1 cellular context compared by ENCODE assay signal in the genomic region with DNA sequence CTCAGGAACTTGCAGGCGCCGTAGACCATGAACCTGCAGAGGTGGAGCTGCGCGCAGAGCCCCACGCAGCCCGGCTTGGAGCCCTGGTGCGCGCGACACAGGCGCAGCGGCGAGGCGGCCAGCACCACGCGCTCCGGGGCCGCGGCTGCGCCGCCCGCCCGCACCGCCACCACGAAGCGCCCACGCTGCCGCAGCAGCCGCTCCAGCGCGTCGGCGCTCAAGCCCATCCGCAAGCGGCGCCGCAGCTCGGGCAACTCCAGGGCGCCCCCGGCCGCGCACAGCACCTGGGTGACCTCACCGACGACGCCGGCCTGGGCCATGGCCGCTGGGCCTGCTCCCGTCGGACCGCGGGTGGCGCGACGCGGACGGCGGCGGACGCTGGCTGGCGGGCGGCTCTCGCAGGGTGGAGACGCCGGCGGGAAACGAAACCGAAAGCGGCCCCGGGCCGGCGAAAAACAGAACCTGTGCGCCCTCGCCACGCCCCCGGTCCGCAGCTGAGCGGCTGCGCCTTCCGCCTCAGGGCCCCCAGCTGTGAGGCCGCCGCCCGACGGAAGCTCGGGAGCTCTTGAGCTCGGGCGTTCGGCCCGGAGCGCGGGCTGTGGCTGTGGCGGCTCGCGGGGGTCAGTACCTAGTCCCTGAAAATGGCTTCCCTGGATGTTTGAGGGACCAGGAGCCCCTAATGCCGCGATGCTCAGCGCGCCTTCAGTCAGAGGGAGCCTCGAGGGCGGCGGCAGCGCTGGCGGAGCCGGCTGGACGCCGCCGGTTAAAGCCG.
TF ChIP-seq lines count a peak whose summit lies in the region.

TSS of gene PARP12 (minus strand) at position 424 of the 772 bp plus-strand sequence. CDS start at position 320, 104 bp downstream.

TF ChIP-seq in HepG2, 621 proteins besides CTCF, POLR2A, EP300 and RAD21 (continued from another document and continues in another):
- TF ChIP-seq ZNF318 (CRISPR knock-in tag; IDR thresholded peaks at IDR 0.05) (no peak), THAP9 (CRISPR knock-in tag; IDR thresholded peaks at IDR 0.05; ENCODE audit: borderline replicate concordance) (peak; percentile 49; the same call in 1 of the 2 replicates), NFIC (IDR thresholded peaks at IDR 0.05; ENCODE audit: low read length) (no peak), TOE1 (CRISPR knock-in tag; IDR thresholded peaks at IDR 0.05) (no peak), ETV6 (CRISPR knock-in tag; conservative IDR thresholded peaks at IDR 0.05) (no peak), ZNF788 (CRISPR knock-in tag; IDR thresholded peaks at IDR 0.05; ENCODE audit: borderline replicate concordance) (no peak; the same call in 1 of the 2 replicates), MLXIP (CRISPR knock-in tag; IDR thresholded peaks at IDR 0.05; ENCODE audit: borderline replicate concordance) (no peak), DR1 (CRISPR knock-in tag; IDR thresholded peaks at IDR 0.05) (no peak; the same call in 1 of the 2 replicates), ZFP90 (CRISPR knock-in tag; IDR thresholded peaks at IDR 0.05; ENCODE audit: borderline replicate concordance) (no peak; the same call in 1 of the 2 replicates), ZFP1 (CRISPR knock-in tag; IDR thresholded peaks at IDR 0.05) (no peak), ZNF773 (CRISPR knock-in tag; IDR thresholded peaks at IDR 0.05; ENCODE audit: borderline replicate concordance) (no peak), SALL1 (CRISPR knock-in tag; IDR thresholded peaks at IDR 0.05) (peak; percentile 65; the same call in 1 of the 2 replicates), CENPT (CRISPR knock-in tag; IDR thresholded peaks at IDR 0.05; ENCODE audit: low read depth) (0 out of 2 replicates have a peak, but pooled peaks have one; percentile 40), ETV5 (CRISPR knock-in tag; IDR thresholded peaks at IDR 0.05; ENCODE audit: borderline replicate concordance) (peak; percentile 46; the same call in 1 of the 2 replicates), ZSCAN9 (CRISPR knock-in tag; IDR thresholded peaks at IDR 0.05; ENCODE audit: borderline replicate concordance) (no peak), KDM3A (CRISPR knock-in tag; IDR thresholded peaks at IDR 0.05; ENCODE audit: low read depth) (no peak), ZFP36L1 (CRISPR knock-in tag; IDR thresholded peaks at IDR 0.05) (no peak), ZNF251 (CRISPR knock-in tag; IDR thresholded peaks at IDR 0.05) (no peak), AKAP8 (CRISPR knock-in tag; IDR thresholded peaks at IDR 0.05) (0 out of 2 replicates have a peak, but pooled peaks have one; percentile 21), CEBPG (CRISPR knock-in tag; IDR thresholded peaks at IDR 0.05) (no peak), SATB2 (CRISPR knock-in tag; IDR thresholded peaks at IDR 0.05) (0 out of 2 replicates have a peak, but pooled peaks have one; percentile 62), ZBTB7B (CRISPR knock-in tag; IDR thresholded peaks at IDR 0.05) (no peak), TEF (CRISPR knock-in tag; IDR thresholded peaks at IDR 0.05) (no peak), ZNF672 (CRISPR knock-in tag; IDR thresholded peaks at IDR 0.05) (no peak), SNRNP70 (IDR thresholded peaks at IDR 0.05; ENCODE audit: low read depth, low read length) (no peak), ZNF451 (CRISPR knock-in tag; IDR thresholded peaks at IDR 0.05) (peak; percentile 84), ONECUT2 (CRISPR knock-in tag; IDR thresholded peaks at IDR 0.05) (no peak), ZNF124 (CRISPR knock-in tag; IDR thresholded peaks at IDR 0.05) (no peak), ZFP82 (CRISPR knock-in tag; IDR thresholded peaks at IDR 0.05; ENCODE audit: borderline replicate concordance) (0 out of 2 replicates have a peak, but pooled peaks have one; percentile 39), DZIP1 (CRISPR knock-in tag; IDR thresholded peaks at IDR 0.05) (no peak)
- TF ChIP-seq, protein P1, sequence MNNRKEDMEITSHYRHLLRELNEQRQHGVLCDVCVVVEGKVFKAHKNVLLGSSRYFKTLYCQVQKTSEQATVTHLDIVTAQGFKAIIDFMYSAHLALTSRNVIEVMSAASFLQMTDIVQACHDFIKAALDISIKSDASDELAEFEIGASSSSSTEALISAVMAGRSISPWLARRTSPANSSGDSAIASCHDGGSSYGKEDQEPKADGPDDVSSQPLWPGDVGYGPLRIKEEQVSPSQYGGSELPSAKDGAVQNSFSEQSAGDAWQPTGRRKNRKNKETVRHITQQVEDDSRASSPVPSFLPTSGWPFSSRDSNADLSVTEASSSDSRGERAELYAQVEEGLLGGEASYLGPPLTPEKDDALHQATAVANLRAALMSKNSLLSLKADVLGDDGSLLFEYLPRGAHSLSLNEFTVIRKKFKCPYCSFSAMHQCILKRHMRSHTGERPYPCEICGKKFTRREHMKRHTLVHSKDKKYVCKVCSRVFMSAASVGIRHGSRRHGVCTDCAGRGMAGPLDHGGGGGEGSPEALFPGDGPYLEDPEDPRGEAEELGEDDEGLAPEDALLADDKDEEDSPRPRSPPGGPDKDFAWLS (CRISPR knock-in tag; IDR thresholded peaks at IDR 0.05; ENCODE audit: borderline replicate concordance), result no peak
- TF ChIP-seq, protein P2, sequence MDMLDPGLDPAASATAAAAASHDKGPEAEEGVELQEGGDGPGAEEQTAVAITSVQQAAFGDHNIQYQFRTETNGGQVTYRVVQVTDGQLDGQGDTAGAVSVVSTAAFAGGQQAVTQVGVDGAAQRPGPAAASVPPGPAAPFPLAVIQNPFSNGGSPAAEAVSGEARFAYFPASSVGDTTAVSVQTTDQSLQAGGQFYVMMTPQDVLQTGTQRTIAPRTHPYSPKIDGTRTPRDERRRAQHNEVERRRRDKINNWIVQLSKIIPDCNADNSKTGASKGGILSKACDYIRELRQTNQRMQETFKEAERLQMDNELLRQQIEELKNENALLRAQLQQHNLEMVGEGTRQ (IDR thresholded peaks at IDR 0.05; ENCODE audit: low read depth, low read length), result no peak
- TF ChIP-seq, protein P2 (CRISPR knock-in tag; IDR thresholded peaks at IDR 0.05; ENCODE audit: borderline replicate concordance), result no peak
